Comparison of ENCODE assay signal across 1 cellular context in the genomic region with DNA sequence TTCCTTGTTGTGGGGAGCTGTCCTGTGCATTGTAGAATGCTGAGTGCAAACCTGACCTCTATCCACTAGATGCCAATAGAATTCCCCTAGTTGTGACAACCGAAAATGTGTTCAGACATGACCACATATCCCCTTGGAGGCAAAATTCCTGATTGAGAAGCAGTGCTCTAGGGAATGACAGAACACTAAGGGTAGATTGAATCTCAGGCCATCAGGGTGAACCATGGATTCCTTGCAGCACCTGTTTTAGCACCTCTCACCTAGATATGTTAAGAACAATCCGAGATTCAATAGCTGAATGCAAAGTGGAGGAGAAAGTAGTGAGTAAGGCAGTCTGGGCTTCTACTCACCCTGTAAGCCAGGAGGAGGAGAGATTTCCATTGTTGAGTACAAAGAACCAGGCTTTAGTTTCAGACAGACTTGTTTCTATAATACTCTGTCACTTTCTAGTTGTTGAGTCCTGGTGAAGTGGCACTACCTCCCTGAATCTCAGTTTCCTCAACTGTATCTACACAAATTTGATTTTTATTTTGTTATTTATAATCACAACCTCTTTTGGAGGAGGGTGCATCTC.
TF ChIP-seq lines count a peak whose summit lies in the region.

No MANE protein-coding gene starts in this region.

TF ChIP-seq in HepG2, 621 proteins besides CTCF, POLR2A, EP300 and RAD21:
- no peak for TF ChIP-seq EEA1 (CRISPR knock-in tag; IDR thresholded peaks at IDR 0.05; ENCODE audit: borderline replicate concordance)
- no peak for TF ChIP-seq ZFAT (CRISPR knock-in tag; conservative IDR thresholded peaks at IDR 0.05)
- TF ChIP-seq ZNF589 (CRISPR knock-in tag; conservative IDR thresholded peaks at IDR 0.05) = no peak
- TF ChIP-seq, protein P1, sequence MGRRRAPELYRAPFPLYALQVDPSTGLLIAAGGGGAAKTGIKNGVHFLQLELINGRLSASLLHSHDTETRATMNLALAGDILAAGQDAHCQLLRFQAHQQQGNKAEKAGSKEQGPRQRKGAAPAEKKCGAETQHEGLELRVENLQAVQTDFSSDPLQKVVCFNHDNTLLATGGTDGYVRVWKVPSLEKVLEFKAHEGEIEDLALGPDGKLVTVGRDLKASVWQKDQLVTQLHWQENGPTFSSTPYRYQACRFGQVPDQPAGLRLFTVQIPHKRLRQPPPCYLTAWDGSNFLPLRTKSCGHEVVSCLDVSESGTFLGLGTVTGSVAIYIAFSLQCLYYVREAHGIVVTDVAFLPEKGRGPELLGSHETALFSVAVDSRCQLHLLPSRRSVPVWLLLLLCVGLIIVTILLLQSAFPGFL (CRISPR knock-in tag; IDR thresholded peaks at IDR 0.05) = no peak
- TF ChIP-seq STAG1 (CRISPR knock-in tag; IDR thresholded peaks at IDR 0.05) = peak; percentile 26
- no peak for TF ChIP-seq ZNF709 (CRISPR knock-in tag; IDR thresholded peaks at IDR 0.05)
